20 cellular contexts compared by ENCODE assay signal in genomic region chr2:130300970-130301348, GRCh38.
"Had no signal": no experiment of that assay in that cellular context is flagged by ENCODE, and none has a peak within 500 bp of the region (broad histone marks: within the 10 kb centered on the region; RNA-seq: fewer than 3 reads in every experiment).

No MANE protein-coding gene starts in this region.

- H3K27ac Mint-ChIP-seq: IgD-negative memory B cell had no signal

- H3K36me3 Mint-ChIP-seq: IgD-negative memory B cell had no signal

- H3K4me2 ChIP-seq: SK-N-SH had no signal

- H3K9ac ChIP-seq: SK-N-SH had no signal

- H3K4me3 Mint-ChIP-seq: IgD-negative memory B cell had no signal

- DNase-seq: KBM-7, MV-4-11, NCI-H1048, NCI-H1105, NCI-H1417, NCI-H1436 treated with DMSO at 0.1 percent for 48 hours, NCI-H1694, NCI-H187 treated with DMSO at 0.1 percent for 48 hours, NCI-H2029 treated with DMSO at 0.1 percent for 48 hours, NCI-H2171 treated with DMSO at 0.1 percent for 48 hours, NCI-H226, NCI-H446, NCI-H510A, NCI-H524 treated with DMSO at 0.1 percent for 48 hours, NCI-H69, NCI-H774, Right ventricle myocardium superior, RPMI8226, SK-N-SH had no signal

- H3K9me2 ChIP-seq: SK-N-SH had no signal

- H3K9me3 ChIP-seq: SK-N-SH had no signal
